Comparison of ENCODE assay signal across 29 cellular contexts in genomic region chr11:127445476-127445875, GRCh38.
"Had no signal": no experiment of that assay in that cellular context is flagged by ENCODE, and none has a peak within 500 bp of the region (broad histone marks: within the 10 kb centered on the region; RNA-seq: fewer than 3 reads in every experiment).

No MANE protein-coding gene starts in this region.

- H3K27me3 ChIP-seq: ascending aorta, body of pancreas had no signal

- DNase-seq: activated CD4-positive, alpha-beta T cell treated with anti-CD3 and anti-CD28 coated beads for 4 hours; activated CD8-positive, alpha-beta memory T cell treated with anti-CD3 and anti-CD28 coated beads, Interleukin-2, amount 50 U/mL, for 48 hours; activated CD8-positive, alpha-beta T cell treated with anti-CD3 and anti-CD28 coated beads, Interleukin-2, amount 10 ng/mL, durations not matched to agents 7 days and 5 days; activated effector memory CD4-positive, alpha-beta T cell treated with Interleukin-2 at 50 U/mL for 16 hours; activated naive CD4-positive, alpha-beta T cell treated with Interleukin-2 at 50 U/mL for 16 hours; activated naive CD8-positive, alpha-beta T cell treated with anti-CD3 and anti-CD28 coated beads, Interleukin-2, amount 50 U/mL, for 24 hours; activated T-cell treated with anti-CD3 and anti-CD28 coated beads, Interleukin-2, amount 50 U/mL, for 24 hours; amniotic stem cell; body of pancreas; Karpas-422; MM.1S; NCI-H1105; NCI-H187 treated with DMSO at 0.1 percent for 48 hours; NCI-H2081 treated with DMSO at 0.1 percent for 48 hours; NCI-H2171; NCI-H2227 treated with DMSO at 0.1 percent for 48 hours; NCI-H526; NCI-H82; OCI-M1; RPMI8226; SHP77 had no signal

- H3K4me3 Mint-ChIP-seq: activated CD8-positive, alpha-beta T cell treated with anti-CD3 and anti-CD28 coated beads, Interleukin-2, amount 10 ng/mL, durations not matched to agents 7 days and 5 days; activated naive CD8-positive, alpha-beta T cell treated with anti-CD3 and anti-CD28 coated beads, Interleukin-2, amount 50 U/mL, for 24 hours; activated T-cell treated with anti-CD3 and anti-CD28 coated beads, Interleukin-2, amount 50 U/mL, for 24 hours; activated T-helper 1 cell treated with anti-CD3 and anti-CD28 coated beads, Interleukin-12 subunit alpha, Interleukin-12 subunit beta, Interleukin-2, Interleukin-4 antibody, amounts not matched to agents 30 ng/mL and 10 ng/mL and 1 ng/mL, durations not matched to agents 14 hours and 24 hours and 36 hours; central memory CD8-positive, alpha-beta T cell; T-helper 1 cell treated with Interleukin-12 subunit alpha and Interleukin-12 subunit beta and Interleukin-4 antibody, amounts not matched to agents 30 μg/mL and 1 μg/mL, for 36 hours had no signal

- H3K9me3 ChIP-seq: ascending aorta, body of pancreas had no signal

- H3K9me3 Mint-ChIP-seq: activated naive CD4-positive, alpha-beta T cell treated with anti-CD3 and anti-CD28 coated beads, Interleukin-2, amount 50 U/mL, for 72 hours; activated naive CD8-positive, alpha-beta T cell treated with anti-CD3 and anti-CD28 coated beads, Interleukin-2, amount 50 U/mL, for 24 hours; activated T-cell treated with anti-CD3 and anti-CD28 coated beads, Interleukin-2, amount 50 U/mL, for 24 hours; activated T-helper 1 cell treated with anti-CD3 and anti-CD28 coated beads, Interleukin-12 subunit alpha, Interleukin-12 subunit beta, Interleukin-2, Interleukin-4 antibody, amounts not matched to agents 30 ng/mL and 10 ng/mL and 1 ng/mL, durations not matched to agents 14 hours and 24 hours and 36 hours; T-helper 1 cell treated with Interleukin-12 subunit alpha and Interleukin-12 subunit beta and Interleukin-4 antibody, amounts not matched to agents 30 μg/mL and 1 μg/mL, for 36 hours had no signal

- H3K4me3 ChIP-seq: ascending aorta, body of pancreas, K562 had no signal

- H3K27ac Mint-ChIP-seq: activated CD8-positive, alpha-beta T cell treated with anti-CD3 and anti-CD28 coated beads, Interleukin-2, amount 10 ng/mL, durations not matched to agents 7 days and 5 days; activated naive CD4-positive, alpha-beta T cell treated with anti-CD3 and anti-CD28 coated beads, Interleukin-2, amount 50 U/mL, for 72 hours; activated naive CD8-positive, alpha-beta T cell treated with anti-CD3 and anti-CD28 coated beads, Interleukin-2, amount 50 U/mL, for 24 hours; activated T-cell treated with anti-CD3 and anti-CD28 coated beads, Interleukin-2, amount 50 U/mL, for 24 hours; activated T-helper 1 cell treated with anti-CD3 and anti-CD28 coated beads, Interleukin-12 subunit alpha, Interleukin-12 subunit beta, Interleukin-2, Interleukin-4 antibody, amounts not matched to agents 30 ng/mL and 10 ng/mL and 1 ng/mL, durations not matched to agents 14 hours and 24 hours and 36 hours; T-helper 1 cell treated with Interleukin-12 subunit alpha and Interleukin-12 subunit beta and Interleukin-4 antibody, amounts not matched to agents 30 μg/mL and 1 μg/mL, for 36 hours had no signal

- ATAC-seq: activated CD4-positive, CD25-positive, alpha-beta regulatory T cell treated with anti-CD3 and anti-CD28 coated beads, Interleukin-2, amount 50 U/mL, for 24 hours; activated CD8-positive, alpha-beta T cell treated with anti-CD3 and anti-CD28 coated beads, Interleukin-2, amount 10 ng/mL, durations not matched to agents 7 days and 5 days; activated naive CD4-positive, alpha-beta T cell treated with anti-CD3 and anti-CD28 coated beads, Interleukin-2, amount 50 U/mL, for 72 hours; activated naive CD8-positive, alpha-beta T cell treated with anti-CD3 and anti-CD28 coated beads, Interleukin-2, amount 50 U/mL, for 24 hours; body of pancreas; K562; Panc1 had no signal

- H3K4me1 Mint-ChIP-seq: activated naive CD8-positive, alpha-beta T cell treated with anti-CD3 and anti-CD28 coated beads, Interleukin-2, amount 50 U/mL, for 24 hours; central memory CD8-positive, alpha-beta T cell had no signal

- H3K27me3 Mint-ChIP-seq: central memory CD8-positive, alpha-beta T cell had no signal

- H3K27ac ChIP-seq: ascending aorta, body of pancreas had no signal

- H3K36me3 Mint-ChIP-seq: activated naive CD4-positive, alpha-beta T cell treated with anti-CD3 and anti-CD28 coated beads, Interleukin-2, amount 50 U/mL, for 72 hours had no signal

- H3K4me1 ChIP-seq: ascending aorta, body of pancreas had no signal

- H3K36me3 ChIP-seq: ascending aorta had no signal
